Comparison of ENCODE assay signal across 2 cellular contexts in the genomic region with DNA sequence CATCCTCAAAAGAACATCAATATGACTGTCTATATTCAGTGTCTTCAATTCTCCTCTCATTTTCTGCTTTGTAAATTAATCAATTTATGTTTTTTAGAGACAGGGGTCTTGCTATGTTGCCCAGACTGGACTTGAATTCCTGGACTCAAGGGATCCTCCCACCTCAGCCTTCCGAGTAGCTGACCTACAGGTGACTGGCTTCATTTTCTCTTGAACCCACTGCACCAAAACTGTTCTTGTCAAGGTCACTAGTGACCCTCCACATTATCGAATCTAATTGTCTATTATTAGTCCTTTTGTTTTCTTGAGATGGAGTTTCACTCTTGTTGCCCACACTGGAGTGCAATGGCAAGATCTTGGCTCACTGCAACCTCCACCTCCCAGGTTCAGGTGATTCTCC.
TF ChIP-seq lines count a peak whose summit lies in the region.

No MANE protein-coding gene starts in this region.

TF ChIP-seq in HepG2, 621 proteins besides CTCF, POLR2A, EP300 and RAD21:
- TF ChIP-seq POGZ (CRISPR knock-in tag; IDR thresholded peaks at IDR 0.05) (no peak), ZNF121 (CRISPR knock-in tag; IDR thresholded peaks at IDR 0.05) (peak; percentile 72; the same call in 1 of the 2 replicates)
TF ChIP-seq in HepG2: peak in this region for 1.

TF ChIP-seq in HEK293, 187 proteins besides CTCF, POLR2A, EP300 and RAD21:
- TF ChIP-seq, protein P1, sequence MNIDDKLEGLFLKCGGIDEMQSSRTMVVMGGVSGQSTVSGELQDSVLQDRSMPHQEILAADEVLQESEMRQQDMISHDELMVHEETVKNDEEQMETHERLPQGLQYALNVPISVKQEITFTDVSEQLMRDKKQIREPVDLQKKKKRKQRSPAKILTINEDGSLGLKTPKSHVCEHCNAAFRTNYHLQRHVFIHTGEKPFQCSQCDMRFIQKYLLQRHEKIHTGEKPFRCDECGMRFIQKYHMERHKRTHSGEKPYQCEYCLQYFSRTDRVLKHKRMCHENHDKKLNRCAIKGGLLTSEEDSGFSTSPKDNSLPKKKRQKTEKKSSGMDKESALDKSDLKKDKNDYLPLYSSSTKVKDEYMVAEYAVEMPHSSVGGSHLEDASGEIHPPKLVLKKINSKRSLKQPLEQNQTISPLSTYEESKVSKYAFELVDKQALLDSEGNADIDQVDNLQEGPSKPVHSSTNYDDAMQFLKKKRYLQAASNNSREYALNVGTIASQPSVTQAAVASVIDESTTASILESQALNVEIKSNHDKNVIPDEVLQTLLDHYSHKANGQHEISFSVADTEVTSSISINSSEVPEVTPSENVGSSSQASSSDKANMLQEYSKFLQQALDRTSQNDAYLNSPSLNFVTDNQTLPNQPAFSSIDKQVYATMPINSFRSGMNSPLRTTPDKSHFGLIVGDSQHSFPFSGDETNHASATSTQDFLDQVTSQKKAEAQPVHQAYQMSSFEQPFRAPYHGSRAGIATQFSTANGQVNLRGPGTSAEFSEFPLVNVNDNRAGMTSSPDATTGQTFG (tag by site-specific recombination; IDR thresholded peaks at IDR 0.05; ENCODE audit: borderline replicate concordance) = no peak
- TF ChIP-seq ZNF670 (tag by site-specific recombination; IDR thresholded peaks at IDR 0.05; ENCODE audit: low read depth) (no peak), ZNF677 (tag by site-specific recombination; IDR thresholded peaks at IDR 0.05) (peak; percentile 79; the same call in 1 of the 2 replicates), ZNF146 (tag by site-specific recombination; IDR thresholded peaks at IDR 0.05) (no peak), ZNF624 (tag by site-specific recombination; IDR thresholded peaks at IDR 0.05) (no peak), ZNF132 (tag by site-specific recombination; IDR thresholded peaks at IDR 0.05; ENCODE audit: borderline replicate concordance) (no peak), KLF16 (tag by site-specific recombination; IDR thresholded peaks at IDR 0.05) (no peak), ZNF121 (tag by site-specific recombination; IDR thresholded peaks at IDR 0.05) (peak; percentile 17; the same call in 1 of the 2 replicates), GFI1B (tag by site-specific recombination; IDR thresholded peaks at IDR 0.05) (no peak), ZNF133 (tag by site-specific recombination; IDR thresholded peaks at IDR 0.05) (no peak)
- TF ChIP-seq, protein P2, sequence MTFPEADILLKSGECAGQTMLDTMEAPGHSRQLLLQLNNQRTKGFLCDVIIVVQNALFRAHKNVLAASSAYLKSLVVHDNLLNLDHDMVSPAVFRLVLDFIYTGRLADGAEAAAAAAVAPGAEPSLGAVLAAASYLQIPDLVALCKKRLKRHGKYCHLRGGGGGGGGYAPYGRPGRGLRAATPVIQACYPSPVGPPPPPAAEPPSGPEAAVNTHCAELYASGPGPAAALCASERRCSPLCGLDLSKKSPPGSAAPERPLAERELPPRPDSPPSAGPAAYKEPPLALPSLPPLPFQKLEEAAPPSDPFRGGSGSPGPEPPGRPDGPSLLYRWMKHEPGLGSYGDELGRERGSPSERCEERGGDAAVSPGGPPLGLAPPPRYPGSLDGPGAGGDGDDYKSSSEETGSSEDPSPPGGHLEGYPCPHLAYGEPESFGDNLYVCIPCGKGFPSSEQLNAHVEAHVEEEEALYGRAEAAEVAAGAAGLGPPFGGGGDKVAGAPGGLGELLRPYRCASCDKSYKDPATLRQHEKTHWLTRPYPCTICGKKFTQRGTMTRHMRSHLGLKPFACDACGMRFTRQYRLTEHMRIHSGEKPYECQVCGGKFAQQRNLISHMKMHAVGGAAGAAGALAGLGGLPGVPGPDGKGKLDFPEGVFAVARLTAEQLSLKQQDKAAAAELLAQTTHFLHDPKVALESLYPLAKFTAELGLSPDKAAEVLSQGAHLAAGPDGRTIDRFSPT (tag by site-specific recombination; IDR thresholded peaks at IDR 0.05) = no peak
- TF ChIP-seq, protein P3, sequence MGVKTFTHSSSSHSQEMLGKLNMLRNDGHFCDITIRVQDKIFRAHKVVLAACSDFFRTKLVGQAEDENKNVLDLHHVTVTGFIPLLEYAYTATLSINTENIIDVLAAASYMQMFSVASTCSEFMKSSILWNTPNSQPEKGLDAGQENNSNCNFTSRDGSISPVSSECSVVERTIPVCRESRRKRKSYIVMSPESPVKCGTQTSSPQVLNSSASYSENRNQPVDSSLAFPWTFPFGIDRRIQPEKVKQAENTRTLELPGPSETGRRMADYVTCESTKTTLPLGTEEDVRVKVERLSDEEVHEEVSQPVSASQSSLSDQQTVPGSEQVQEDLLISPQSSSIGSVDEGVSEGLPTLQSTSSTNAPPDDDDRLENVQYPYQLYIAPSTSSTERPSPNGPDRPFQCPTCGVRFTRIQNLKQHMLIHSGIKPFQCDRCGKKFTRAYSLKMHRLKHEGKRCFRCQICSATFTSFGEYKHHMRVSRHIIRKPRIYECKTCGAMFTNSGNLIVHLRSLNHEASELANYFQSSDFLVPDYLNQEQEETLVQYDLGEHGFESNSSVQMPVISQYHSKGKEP (tag by site-specific recombination; IDR thresholded peaks at IDR 0.05) = no peak
